Comparison of ENCODE assay signal across 24 cellular contexts in the genomic region with DNA sequence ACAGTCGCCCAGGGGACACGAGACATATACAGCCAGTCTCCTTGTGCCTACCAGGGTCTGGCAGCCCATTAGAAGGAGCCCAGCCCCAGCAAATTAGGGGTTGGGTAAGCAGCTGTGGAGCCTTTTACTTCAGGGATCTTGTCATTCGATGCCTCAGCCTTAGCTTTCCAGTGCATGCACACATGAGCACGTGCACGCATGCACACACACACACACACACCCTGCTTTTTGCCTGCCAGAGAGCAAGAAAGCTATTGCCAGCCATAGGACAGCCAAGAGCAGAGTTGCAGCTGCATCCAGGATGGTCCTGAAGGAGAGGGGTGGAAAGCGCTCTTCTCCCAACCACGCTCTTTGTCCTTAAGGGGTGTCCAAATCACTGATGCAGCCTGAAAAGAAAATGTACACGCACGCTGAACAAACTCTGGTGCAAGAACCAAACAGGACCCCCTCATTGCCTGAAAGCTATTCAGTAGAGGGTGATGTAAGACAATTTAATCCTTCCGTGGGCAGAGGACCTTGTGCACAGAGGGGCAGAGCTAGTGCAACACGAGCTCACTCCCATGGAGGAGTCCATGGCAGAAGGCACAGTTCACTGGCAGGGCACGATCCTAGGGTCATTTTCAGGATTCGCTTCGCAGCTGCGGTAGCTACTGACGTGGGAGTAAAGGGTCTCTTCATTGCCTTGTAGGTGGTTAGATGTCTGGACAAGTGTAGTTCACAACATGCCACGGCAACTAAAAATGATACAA.
"Had no signal": no experiment of that assay in that cellular context is flagged by ENCODE, and none has a peak within 500 bp of the region (broad histone marks: within the 10 kb centered on the region; RNA-seq: fewer than 3 reads in every experiment).

No MANE protein-coding gene starts in this region.

- H3K9me3 Mint-ChIP-seq: activated B cell treated with CpG ODN at 0.5 μM for 24 hours; activated CD4-positive, alpha-beta T cell treated with anti-CD3 and anti-CD28 coated beads, Interleukin-2, amount 10 ng/mL, durations not matched to agents 24 days and 14 days; activated naive CD4-positive, alpha-beta T cell treated with anti-CD3 and anti-CD28 coated beads, Interleukin-2, amount 50 U/mL, for 24 hours; activated T-helper 1 cell treated with anti-CD3 and anti-CD28 coated beads, Interleukin-12 subunit alpha, Interleukin-12 subunit beta, Interleukin-2, Interleukin-4 antibody, amounts not matched to agents 30 ng/mL and 10 ng/mL and 1 ng/mL, durations not matched to agents 14 hours and 24 hours and 36 hours; IgD-negative memory B cell had no signal

- H3K4me3 Mint-ChIP-seq: activated B cell treated with CpG ODN at 0.5 μM for 24 hours; activated CD4-positive, alpha-beta T cell treated with anti-CD3 and anti-CD28 coated beads, Interleukin-2, amount 10 ng/mL, durations not matched to agents 24 days and 14 days; activated naive CD4-positive, alpha-beta T cell treated with anti-CD3 and anti-CD28 coated beads, Interleukin-2, amount 50 U/mL, for 24 hours; activated T-helper 1 cell treated with anti-CD3 and anti-CD28 coated beads, Interleukin-12 subunit alpha, Interleukin-12 subunit beta, Interleukin-2, Interleukin-4 antibody, amounts not matched to agents 30 ng/mL and 10 ng/mL and 1 ng/mL, durations not matched to agents 14 hours and 24 hours and 36 hours; IgD-negative memory B cell; T-helper 17 cell had no signal

- H3K27me3 Mint-ChIP-seq: activated B cell treated with CpG ODN at 0.5 μM for 24 hours; activated CD4-positive, alpha-beta T cell treated with anti-CD3 and anti-CD28 coated beads, Interleukin-2, amount 10 ng/mL, durations not matched to agents 24 days and 14 days; activated naive CD4-positive, alpha-beta T cell treated with anti-CD3 and anti-CD28 coated beads, Interleukin-2, amount 50 U/mL, for 24 hours; IgD-negative memory B cell; T-helper 17 cell had no signal

- H3K27ac Mint-ChIP-seq: activated B cell treated with CpG ODN at 0.5 μM for 24 hours; activated CD4-positive, alpha-beta T cell treated with anti-CD3 and anti-CD28 coated beads, Interleukin-2, amount 10 ng/mL, durations not matched to agents 24 days and 14 days; activated naive CD4-positive, alpha-beta T cell treated with anti-CD3 and anti-CD28 coated beads, Interleukin-2, amount 50 U/mL, for 24 hours; activated T-helper 1 cell treated with anti-CD3 and anti-CD28 coated beads, Interleukin-12 subunit alpha, Interleukin-12 subunit beta, Interleukin-2, Interleukin-4 antibody, amounts not matched to agents 30 ng/mL and 10 ng/mL and 1 ng/mL, durations not matched to agents 14 hours and 24 hours and 36 hours; T-helper 17 cell had no signal

- ATAC-seq: body of pancreas, T-helper 17 cell had no signal

- H3K36me3 Mint-ChIP-seq: activated naive CD4-positive, alpha-beta T cell treated with anti-CD3 and anti-CD28 coated beads, Interleukin-2, amount 50 U/mL, for 24 hours; IgD-negative memory B cell had no signal

- DNase-seq: activated B cell treated with CpG ODN at 0.5 μM for 24 hours; activated CD4-positive, alpha-beta T cell treated with anti-CD3 and anti-CD28 coated beads for 1 hour; activated CD4-positive, alpha-beta T cell treated with anti-CD3 and anti-CD28 coated beads, Interleukin-2, amount 10 ng/mL, durations not matched to agents 24 days and 14 days; activated CD4-positive, alpha-beta T cell treated with anti-CD3 and anti-CD28 coated beads, Interleukin-2, amount 50 U/mL, for 48 hours; activated effector memory CD4-positive, alpha-beta T cell treated with Interleukin-2 at 50 U/mL for 16 hours; activated naive CD4-positive, alpha-beta T cell; activated T-cell treated with anti-CD3 and anti-CD28 coated beads, Interleukin-2, amount 50 U/mL, for 1 hour; aorta; body of pancreas; central memory CD4-positive, alpha-beta T cell; KG1; NCI-H1092; NCI-H1694; NCI-H2029 treated with DMSO at 0.1 percent for 48 hours; NCI-H345; NCI-H510A; NCI-H526 treated with DMSO at 0.1 percent for 48 hours; PC-9; SIG-M5; T-helper 17 cell; T-helper 9 cell had no signal

- H3K4me1 Mint-ChIP-seq: activated CD4-positive, alpha-beta T cell treated with anti-CD3 and anti-CD28 coated beads, Interleukin-2, amount 10 ng/mL, durations not matched to agents 24 days and 14 days; IgD-negative memory B cell had no signal
